ENCODE assay signal across 17 cellular contexts in the genomic region with DNA sequence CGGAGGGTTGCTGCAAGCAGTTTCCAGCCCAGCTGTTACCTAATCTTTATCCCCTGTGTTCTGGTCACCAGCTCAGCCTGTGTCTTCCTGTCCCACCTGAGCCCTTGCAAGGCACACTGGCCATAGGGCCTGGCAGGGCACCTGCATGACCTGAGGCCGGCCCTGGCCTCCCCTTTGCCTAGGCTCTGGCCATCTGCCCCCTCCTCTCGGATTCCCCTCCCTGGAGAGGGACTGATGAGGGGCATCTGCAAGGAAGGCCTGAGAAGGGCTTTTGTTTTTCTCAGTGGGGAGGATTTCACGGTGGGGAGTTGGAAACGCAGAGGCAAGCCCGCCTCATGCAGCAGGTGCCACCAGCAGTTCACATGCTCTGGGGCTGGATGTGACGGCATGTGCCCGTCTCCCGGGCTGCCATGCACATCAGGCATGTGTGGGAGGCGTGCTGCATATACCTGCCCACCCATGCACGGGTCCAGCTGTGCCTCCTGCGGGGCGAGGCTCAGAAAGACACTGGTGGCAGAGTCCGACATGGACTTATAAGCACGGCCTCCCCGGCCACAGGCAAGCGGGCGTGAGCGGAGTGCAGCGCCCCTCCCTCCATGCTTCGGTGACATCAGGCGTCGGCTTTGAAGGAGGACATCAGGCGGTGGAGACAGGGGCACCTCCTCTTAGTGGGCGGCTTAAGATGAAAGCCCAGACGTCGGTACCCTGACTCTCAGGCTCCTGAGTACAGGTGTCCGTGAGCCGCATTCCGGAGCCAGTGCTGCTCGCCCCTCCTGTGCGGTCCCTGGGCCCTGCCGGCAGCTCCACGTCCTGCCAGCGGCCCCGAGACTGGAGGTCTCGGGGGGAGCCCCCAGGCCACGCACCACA. TPM values are rescaled to one million over a fixed set of nuclear protein-coding genes. Genes with fewer than 3 reads are reported as not detected.
"Had no signal": no experiment of that assay in that cellular context is flagged by ENCODE, and none has a peak within 500 bp of the region (broad histone marks: within the 10 kb centered on the region; RNA-seq: fewer than 3 reads in every experiment).

No MANE protein-coding gene starts in this region.

- H3K36me3 Mint-ChIP-seq: activated naive CD8-positive, alpha-beta T cell treated with anti-CD3 and anti-CD28 coated beads, Interleukin-2, amount 10 ng/mL, durations not matched to agents 7 days and 5 days had no signal

- H3K9me3 Mint-ChIP-seq: activated CD4-positive, alpha-beta T cell treated with anti-CD3 and anti-CD28 coated beads, Interleukin-2, amount 10 ng/mL, durations not matched to agents 24 days and 14 days; activated naive CD8-positive, alpha-beta T cell treated with anti-CD3 and anti-CD28 coated beads, Interleukin-2, amount 10 ng/mL, durations not matched to agents 7 days and 5 days; stimulated activated memory B cell treated with anti-CD40 and anti-IgM and Interleukin-4, amounts not matched to agents 10 μg/mL and 1 μg/mL and 100 μg/mL, for 72 hours; T-helper 1 cell treated with Interleukin-12 subunit alpha and Interleukin-12 subunit beta and Interleukin-4 antibody, amounts not matched to agents 30 μg/mL and 1 μg/mL, for 36 hours had no signal

- ATAC-seq: activated CD8-positive, alpha-beta T cell treated with anti-CD3 and anti-CD28 coated beads, Interleukin-2, amount 10 ng/mL, durations not matched to agents 7 days and 5 days; foreskin keratinocyte had no signal

- H3K27me3 ChIP-seq: foreskin keratinocyte, thyroid gland had no signal

- H3K27ac Mint-ChIP-seq: activated CD4-positive, alpha-beta T cell treated with anti-CD3 and anti-CD28 coated beads, Interleukin-2, amount 10 ng/mL, durations not matched to agents 24 days and 14 days; activated CD8-positive, alpha-beta T cell treated with anti-CD3 and anti-CD28 coated beads, Interleukin-2, amount 10 ng/mL, durations not matched to agents 7 days and 5 days; activated naive CD8-positive, alpha-beta T cell treated with anti-CD3 and anti-CD28 coated beads, Interleukin-2, amount 10 ng/mL, durations not matched to agents 7 days and 5 days; stimulated activated memory B cell treated with anti-CD40 and anti-IgM and Interleukin-4, amounts not matched to agents 10 μg/mL and 1 μg/mL and 100 μg/mL, for 72 hours; T-helper 1 cell treated with Interleukin-12 subunit alpha and Interleukin-12 subunit beta and Interleukin-4 antibody, amounts not matched to agents 30 μg/mL and 1 μg/mL, for 36 hours had no signal

- H3K4me3 ChIP-seq: lung, thyroid gland had no signal

- H3K4me3 Mint-ChIP-seq: activated CD4-positive, alpha-beta T cell treated with anti-CD3 and anti-CD28 coated beads, Interleukin-2, amount 10 ng/mL, durations not matched to agents 24 days and 14 days; activated CD8-positive, alpha-beta T cell treated with anti-CD3 and anti-CD28 coated beads, Interleukin-2, amount 10 ng/mL, durations not matched to agents 7 days and 5 days; activated naive CD8-positive, alpha-beta T cell treated with anti-CD3 and anti-CD28 coated beads, Interleukin-2, amount 10 ng/mL, durations not matched to agents 7 days and 5 days; stimulated activated memory B cell treated with anti-CD40 and anti-IgM and Interleukin-4, amounts not matched to agents 10 μg/mL and 1 μg/mL and 100 μg/mL, for 72 hours; T-helper 1 cell treated with Interleukin-12 subunit alpha and Interleukin-12 subunit beta and Interleukin-4 antibody, amounts not matched to agents 30 μg/mL and 1 μg/mL, for 36 hours had no signal

- H3K36me3 ChIP-seq: thyroid gland had no signal

- H3K4me1 ChIP-seq: foreskin keratinocyte had no signal

- DNase-seq: activated CD4-positive, alpha-beta T cell treated with anti-CD3 and anti-CD28 coated beads, Interleukin-2, amount 10 ng/mL, durations not matched to agents 24 days and 14 days; activated CD4-positive, CD25-positive, alpha-beta regulatory T cell; activated CD8-positive, alpha-beta memory T cell treated with anti-CD3 and anti-CD28 coated beads, Interleukin-2, amount 50 U/mL, for 48 hours; activated CD8-positive, alpha-beta T cell treated with anti-CD3 and anti-CD28 coated beads, Interleukin-2, amount 10 ng/mL, durations not matched to agents 7 days and 5 days; activated naive CD8-positive, alpha-beta T cell treated with anti-CD3 and anti-CD28 coated beads, Interleukin-2, amount 10 ng/mL, durations not matched to agents 7 days and 5 days; anterior cingulate cortex; effector memory CD4-positive, alpha-beta T cell; foreskin keratinocyte; midbrain; stimulated activated CD4-positive, alpha-beta T cell treated with anti-CD3 and anti-CD28 coated beads, Interleukin-2, amount 100 ng/mL, for 48 hours had no signal

- H3K9ac ChIP-seq: parathyroid adenoma had no signal

- H3K27ac ChIP-seq: foreskin keratinocyte, parathyroid adenoma had no signal

- H3K4me1 Mint-ChIP-seq: activated CD4-positive, alpha-beta T cell treated with anti-CD3 and anti-CD28 coated beads, Interleukin-2, amount 10 ng/mL, durations not matched to agents 24 days and 14 days; activated naive CD8-positive, alpha-beta T cell treated with anti-CD3 and anti-CD28 coated beads, Interleukin-2, amount 10 ng/mL, durations not matched to agents 7 days and 5 days had no signal

- H2AFZ ChIP-seq: parathyroid adenoma had no signal

- H3K9me3 ChIP-seq: thyroid gland had no signal

- FAIRE-seq: TTC549, urothelium cell line had no signal

- H3K27me3 Mint-ChIP-seq: activated CD4-positive, alpha-beta T cell treated with anti-CD3 and anti-CD28 coated beads, Interleukin-2, amount 10 ng/mL, durations not matched to agents 24 days and 14 days; activated naive CD8-positive, alpha-beta T cell treated with anti-CD3 and anti-CD28 coated beads, Interleukin-2, amount 10 ng/mL, durations not matched to agents 7 days and 5 days; stimulated activated memory B cell treated with anti-CD40 and anti-IgM and Interleukin-4, amounts not matched to agents 10 μg/mL and 1 μg/mL and 100 μg/mL, for 72 hours had no signal

RNA-seq across cellular contexts. Expression of gene NOTUM, which starts 33.0 kb away (rescaled TPM):
- total RNA-seq: foreskin keratinocyte had no signal
- polyA plus RNA-seq: foreskin keratinocyte had no signal
